In genomic region chr1:149712154-149713017, GRCh38 we compare ENCODE assay signal across 8 cellular contexts.
DNase-seq lines count a peak whose midpoint lies in the region; ATAC-seq and TF ChIP-seq lines count a peak whose summit lies in the region.
"Not testable (repeated sequence)": the region's sequence is repeated elsewhere in the genome, so short reads cannot be mapped to it uniquely, and the experiment has no call there.

No MANE protein-coding gene starts in this region.

- not testable (repeated sequence) for H3K27me3 ChIP-seq in SK-N-SH (ENCODE audit: insufficient read depth); thoracic aorta (replicated peaks; ENCODE audit: insufficient read depth)

- not testable (repeated sequence) for H3K9me3 Mint-ChIP-seq in endothelial cell (ENCODE audit: unreplicated experiment)

- H3K9ac ChIP-seq in SK-N-SH: not testable (repeated sequence)

- peak overlapping the region; percentile 81 for H3K27ac Mint-ChIP-seq in endothelial cell (ENCODE audit: unreplicated experiment)

- not testable (repeated sequence) for H3K79me2 ChIP-seq in SK-N-SH (ENCODE audit: insufficient read depth)

- not testable (repeated sequence) for H3K4me2 ChIP-seq in SK-N-SH

- ATAC-seq in thoracic aorta (ENCODE audit: insufficient number of reproducible peaks, low FRiP score, low read depth): not testable (repeated sequence)

- TF ChIP-seq RAD21 in SK-N-SH (IDR thresholded peaks at IDR 0.05; ENCODE audit: low read length): not testable (repeated sequence)

- not testable (repeated sequence) for H3K4me1 ChIP-seq in SK-N-SH (ENCODE audit: control insufficient read depth in 1 of 2, insufficient read depth in 2 of 2, low read depth in 1 of 2, low read length in 1 of 2); thoracic aorta (ENCODE audit: control insufficient read depth in 1 of 2, low read depth in 2 of 2)

- peak; percentile 52 for DNase-seq in Daoy (ENCODE audit: low read depth)
- peak; percentile 23 for DNase-seq in NCI-H1105 (lab: John Stamatoyannopoulos, UW)
- DNase-seq in SK-N-SH: not testable (repeated sequence)
- peak; percentile 68 for DNase-seq in activated effector memory CD4-positive, alpha-beta T cell treated with anti-CD3 and anti-CD28 coated beads, Interleukin-2, amount 50 U/mL, for 16 hours
- peak; percentile 36 for DNase-seq in endothelial cell (ENCODE audit: low spot score)
- peak; percentile 65 for DNase-seq in inferior parietal cortex (ENCODE audit: extremely low spot score)
- DNase-seq in putamen (ENCODE audit: low spot score): peak; percentile 19
- DNase-seq in thoracic aorta (ENCODE audit: low spot score): peak; percentile 2

- not testable (repeated sequence) for H3K27ac ChIP-seq in SK-N-SH (ENCODE audit: low read depth in 2 of 2, low read length in 1 of 2); thoracic aorta

- not testable (repeated sequence) for H4K20me1 ChIP-seq in SK-N-SH (ENCODE audit: insufficient read depth)

- H3K27me3 Mint-ChIP-seq in endothelial cell (ENCODE audit: unreplicated experiment): not testable (repeated sequence)

- not testable (repeated sequence) for H3K36me3 Mint-ChIP-seq in endothelial cell (ENCODE audit: low read depth, unreplicated experiment)

- WGBS in SK-N-SH (ENCODE audit: low lambda C conversion rate): 46% methylated on average over 20 of the region's 34 CpGs

- not testable (repeated sequence) for H2AFZ ChIP-seq in SK-N-SH (ENCODE audit: low read depth)

- H3F3A ChIP-seq in SK-N-SH (replicated peaks; ENCODE audit: insufficient read depth): not testable (repeated sequence)

- H3K9me3 ChIP-seq in SK-N-SH, thoracic aorta: not testable (repeated sequence)

- H3K4me3 ChIP-seq in SK-N-SH (ENCODE audit: low read depth in 2 of 2, low read length in 1 of 2); thoracic aorta: not testable (repeated sequence)

- H3K36me3 ChIP-seq in SK-N-SH (replicated peaks in 1 of 2; ENCODE audit: control insufficient read depth in 1 of 2, insufficient read depth in 2 of 2, low read length in 1 of 2); thoracic aorta: not testable (repeated sequence)

- POLR2A ChIA-PET in SK-N-SH (lab: Yijun Ruan, JAX): not testable (repeated sequence)

- CTCF ChIA-PET in SK-N-SH (lab: Yijun Ruan, JAX): not testable (repeated sequence)

- H3K4me1 Mint-ChIP-seq in endothelial cell (ENCODE audit: unreplicated experiment): not testable (repeated sequence)

- not testable (repeated sequence) for TF ChIP-seq EP300 in SK-N-SH (IDR thresholded peaks at IDR 0.05; ENCODE audit: borderline replicate concordance in 1 of 2, low read depth in 1 of 2, low read length in 1 of 2)

- not testable (repeated sequence) for TF ChIP-seq CTCF in SK-N-SH (IDR thresholded peaks at IDR 0.05); endothelial cell (IDR thresholded peaks at IDR 0.05; ENCODE audit: unreplicated experiment); thoracic aorta (IDR thresholded peaks at IDR 0.05)

- H3K4me3 Mint-ChIP-seq in endothelial cell (ENCODE audit: unreplicated experiment): peak overlapping the region; percentile 79

- not testable (repeated sequence) for H3K9me2 ChIP-seq in SK-N-SH

TF ChIP-seq in SK-N-SH, 30 proteins besides CTCF, POLR2A, EP300 and RAD21:
- TF ChIP-seq TEAD4 (IDR thresholded peaks at IDR 0.05; ENCODE audit: borderline replicate concordance, insufficient read depth): peak; percentile 46; the same call in 1 of the 2 replicates
